Comparison of ENCODE assay signal across 19 cellular contexts in genomic region chr18:23178661-23179081, GRCh38. TPM values are rescaled to one million over a fixed set of nuclear protein-coding genes. Genes with fewer than 3 reads are reported as not detected.
DNase-seq lines count a peak whose midpoint lies in the region; ATAC-seq and TF ChIP-seq lines count a peak whose summit lies in the region.
"Had no signal": no experiment of that assay in that cellular context is flagged by ENCODE, and none has a peak within 500 bp of the region (broad histone marks: within the 10 kb centered on the region; RNA-seq: fewer than 3 reads in every experiment).

No MANE protein-coding gene starts in this region.

- H2AFZ ChIP-seq in hepatocyte = no peak overlapping the region

- no peaks in the 10 kb centered on the region for H3K27me3 ChIP-seq in lung (ENCODE audit: control insufficient read depth, insufficient read depth)
- no peaks in the 10 kb centered on the region for H3K27me3 ChIP-seq in hepatocyte
- H3K27me3 ChIP-seq: cardiac muscle cell had no signal

- DNase-seq in DMS153 (lab: John Stamatoyannopoulos, UW) = peak; percentile 60
- peak; percentile 69 for DNase-seq in NCI-H1092 treated with DMSO at 0.1 percent for 48 hours (lab: John Stamatoyannopoulos, UW)
- peak; percentile 54 for DNase-seq in NCI-H774 (lab: John Stamatoyannopoulos, UW)
- peak; percentile 51 for DNase-seq in lung (ENCODE audit: low spot score)
- DNase-seq in D341Med (ENCODE audit: low spot score) = no peak
- no peak for DNase-seq in stimulated activated naive CD4-positive, alpha-beta T cell treated with Interleukin-2 at 50 U/mL for 16 hours (lab: John Stamatoyannopoulos, UW)
- DNase-seq in hepatocyte (ENCODE audit: low spot score) = no peak
- DNase-seq: activated CD4-positive, alpha-beta memory T cell treated with anti-CD3 and anti-CD28 coated beads for 36 hours; activated CD4-positive, CD25-positive, alpha-beta regulatory T cell; amniotic stem cell; C1 segment of cervical spinal cord; foreskin fibroblast; GOT3; MV-4-11; substantia nigra had no signal

- no peak overlapping the region for H3K4me3 ChIP-seq in lung
- no peak overlapping the region for H3K4me3 ChIP-seq in hepatocyte
- H3K4me3 ChIP-seq: cardiac muscle cell, GM12878 had no signal

- TF ChIP-seq CTCF in lung (IDR thresholded peaks at IDR 0.05; ENCODE audit: control extremely low read depth, extremely low read depth) = no peak
- TF ChIP-seq CTCF in hepatocyte (IDR thresholded peaks at IDR 0.05; ENCODE audit: poor library complexity) = no peak

- H3K27ac ChIP-seq in lung (ENCODE audit: low read depth in 1 of 2, low read length in 1 of 2) (no peak overlapping the region), hepatocyte (no peak overlapping the region)
- H3K27ac ChIP-seq: cardiac muscle cell, KMS-11 had no signal

- no peaks in the 10 kb centered on the region for H3K9me2 ChIP-seq in hepatocyte (replicated peaks; ENCODE audit: insufficient read depth)

- H3K36me3 ChIP-seq in lung (ENCODE audit: control insufficient read depth in 2 of 2, insufficient read depth in 2 of 2, low read length in 2 of 2) = no peaks in the 10 kb centered on the region
- no peaks in the 10 kb centered on the region for H3K36me3 ChIP-seq in hepatocyte (replicated peaks; ENCODE audit: insufficient read depth, low read depth)
- H3K36me3 ChIP-seq: cardiac muscle cell had no signal

- H3K4me1 ChIP-seq in lung (ENCODE audit: control insufficient read depth in 2 of 2, insufficient read depth in 2 of 2, low read length in 2 of 2) (peaks cover 3 to 7% of the 10 kb centered on the region in 2 donors), hepatocyte (ENCODE audit: insufficient read depth) (peaks cover 8% of the 10 kb centered on the region)

- H3K9me3 ChIP-seq in lung (ENCODE audit: control insufficient read depth in 2 of 2, insufficient read depth in 1 of 2, low read length in 1 of 2) = no peaks in the 10 kb centered on the region
- H3K9me3 ChIP-seq in hepatocyte (ENCODE audit: low read depth) = no peaks in the 10 kb centered on the region

- ATAC-seq in lung (ENCODE audit: insufficient read depth, low FRiP score) (peak; percentile 51), HG02870 (IDR thresholded peaks at IDR 0.05; ENCODE audit: unreplicated experiment) (no peak)
- ATAC-seq: GM12878 had no signal

- no peaks in the 10 kb centered on the region for H4K20me1 ChIP-seq in hepatocyte (ENCODE audit: insufficient read depth, poor library complexity, severe bottlenecking)

- WGBS in lung, 2 donors = 56 to 83% methylated on average over 6 of the region's 6 CpGs
- 69% methylated on average over 6 of the region's 6 CpGs for WGBS in hepatocyte (ENCODE audit: low lambda C conversion rate, missing lambda C conversion rate)

- peaks cover 3% of the 10 kb centered on the region for H3K79me2 ChIP-seq in hepatocyte

- H3K4me2 ChIP-seq in hepatocyte = no peak overlapping the region
- H3K4me2 ChIP-seq: KMS-11 had no signal

RNA-seq across cellular contexts. Expression of gene CABLES1, which starts 43.4 kb away (rescaled TPM):
- total RNA-seq in lung (10 to 100 TPM; 19.2 to 32.6 TPM), hepatocyte (6.9 and 7.2 TPM in 2 replicates)
- polyA plus RNA-seq in lung (10 to 100 TPM in 1 of 2 donors, 1 to 10 TPM in 1; 4.2 to 10.3 TPM), hepatocyte (10.8 TPM in 2 replicates)

Comparison
In these comparisons a context has a peak if more than half of its experiments do, and no peak if none do; other contexts are left out.
1. DNase-seq: peak in DMS153 (single experiment), NCI-H1092 treated with DMSO at 0.1 percent for 48 hours (single experiment), NCI-H774 (single experiment) and lung (single experiment); none in D341Med (single experiment), stimulated activated naive CD4-positive, alpha-beta T cell treated with Interleukin-2 at 50 U/mL for 16 hours (single experiment) and hepatocyte (single experiment).